8 cellular contexts compared by ENCODE assay signal in genomic region chr1:247111636-247112478, GRCh38. TPM values are rescaled to one million over a fixed set of nuclear protein-coding genes. Genes with fewer than 3 reads are reported as not detected.
A peak's percentile ranks its signal among the peaks of the same experiment; 100 is the strongest.
DNase-seq lines count a peak whose midpoint lies in the region; ATAC-seq and TF ChIP-seq lines count a peak whose summit lies in the region.

No MANE protein-coding gene starts in this region.

- no peak overlapping the region for H3K27ac ChIP-seq in BLaER1 treated with 17β-estradiol and CSF1 and Interleukin-3, amounts not matched to agents 10 nM and 100 nM
- H3K27ac ChIP-seq in HL-60 (replicated peaks), result no peak overlapping the region
- peak overlapping the region; percentile 75 to 83 for H3K27ac ChIP-seq in ascending aorta

- H3K4me1 Mint-ChIP-seq in osteocyte (ENCODE audit: unreplicated experiment), result peaks cover 10% of the 10 kb centered on the region

- H3K27me3 Mint-ChIP-seq in osteocyte (ENCODE audit: unreplicated experiment), result no peaks in the 10 kb centered on the region

- H3K36me3 Mint-ChIP-seq in osteocyte (ENCODE audit: unreplicated experiment), result no peaks in the 10 kb centered on the region

- H3K27ac Mint-ChIP-seq in osteocyte (ENCODE audit: unreplicated experiment), result peak overlapping the region; percentile 74

- peaks cover 7% of the 10 kb centered on the region for H3K9me3 Mint-ChIP-seq in osteocyte (ENCODE audit: unreplicated experiment)

- H3K36me3 ChIP-seq in BLaER1 treated with 17β-estradiol and CSF1 and Interleukin-3, amounts not matched to agents 10 nM and 100 nM, result no peaks in the 10 kb centered on the region; a peak in 3 of 22 replicates
- no peaks in the 10 kb centered on the region for H3K36me3 ChIP-seq in ascending aorta

- H3K4me3 ChIP-seq in BLaER1 treated with 17β-estradiol and CSF1 and Interleukin-3, amounts not matched to agents 10 nM and 100 nM, result peak overlapping the region; percentile 38 to 65 (median 51)
- H3K4me3 ChIP-seq in HL-60 (replicated peaks; ENCODE audit: insufficient read depth, low read length), result peak overlapping the region; percentile 38
- peak overlapping the region; percentile 85 to 88 for H3K4me3 ChIP-seq in ascending aorta

- peaks cover 55 to 79% (median 72%) of the 10 kb centered on the region in 11 experiments for H3K27me3 ChIP-seq in BLaER1 treated with 17β-estradiol and CSF1 and Interleukin-3, amounts not matched to agents 10 nM and 100 nM
- H3K27me3 ChIP-seq in HL-60 (ENCODE audit: insufficient read depth, poor library complexity, severe bottlenecking) (peaks cover 13% of the 10 kb centered on the region), ascending aorta (no peaks in the 10 kb centered on the region)

- H3K4me3 Mint-ChIP-seq in osteocyte (ENCODE audit: unreplicated experiment), result peak overlapping the region; percentile 79

- intact Hi-C loops in ascending aorta (cut with DNase I), result loop anchor here (5.0 kb wide), 3 partner anchors 60 to 220 kb away; partner anchors contain the start of genes ZNF124 and ZNF496
- intact Hi-C loops in left cardiac atrium (cut with DNase I), result no loop called here

- no peak for DNase-seq in HL-60 (ENCODE audit: low read depth in 1 of 2, low spot score in 1 of 2)
- peak in 1 of 2 donors; percentile 79 for DNase-seq in ascending aorta (ENCODE audit: low spot score in 2 of 2)
- peak; percentile 78 for DNase-seq in left cardiac atrium
- peak; percentile 87 for DNase-seq in osteocyte (ENCODE audit: extremely low spot score, unreplicated experiment)
- no peak for DNase-seq in Kasumi-1 (lab: John Stamatoyannopoulos, UW)

- peaks cover 46 to 69% (median 58%) of the 10 kb centered on the region in 11 experiments for H3K9me3 ChIP-seq in BLaER1 treated with 17β-estradiol and CSF1 and Interleukin-3, amounts not matched to agents 10 nM and 100 nM (replicated peaks in 1 of 11)
- no peaks in the 10 kb centered on the region for H3K9me3 ChIP-seq in ascending aorta

- ATAC-seq in left cardiac atrium, result peak; percentile 94 to 96
- ATAC-seq in GM21786 (IDR thresholded peaks at IDR 0.05; ENCODE audit: unreplicated experiment), result no peak
- ATAC-seq in GM21825 (IDR thresholded peaks at IDR 0.05; ENCODE audit: unreplicated experiment), result no peak

- peak overlapping the region in 5 of 11 experiments; percentile 3 to 65 (median 40); a peak in 5 of 22 replicates for H3K9ac ChIP-seq in BLaER1 treated with 17β-estradiol and CSF1 and Interleukin-3, amounts not matched to agents 10 nM and 100 nM

- H4K20me1 ChIP-seq in BLaER1 treated with 17β-estradiol and CSF1 and Interleukin-3, amounts not matched to agents 10 nM and 100 nM, result peaks cover 0 to 16% (median 0%) of the 10 kb centered on the region in 11 experiments; a peak in 5 of 22 replicates

- no peak for TF ChIP-seq CTCF in HL-60 (IDR thresholded peaks at IDR 0.05; ENCODE audit: insufficient read depth, low read length)
- TF ChIP-seq CTCF in ascending aorta (IDR thresholded peaks at IDR 0.05), result no peak
- TF ChIP-seq CTCF in osteocyte (IDR thresholded peaks at IDR 0.05), result no peak

- peaks cover 0 to 12% (median 1%) of the 10 kb centered on the region in 10 experiments; a peak in 6 of 20 replicates for H3K4me1 ChIP-seq in BLaER1 treated with 17β-estradiol and CSF1 and Interleukin-3, amounts not matched to agents 10 nM and 100 nM
- peaks cover 6 to 7% of the 10 kb centered on the region in 2 donors for H3K4me1 ChIP-seq in ascending aorta

- H3K4me2 ChIP-seq in BLaER1 treated with 17β-estradiol and CSF1 and Interleukin-3, amounts not matched to agents 10 nM and 100 nM, result peak overlapping the region; percentile 55 to 76 (median 69)

RNA-seq across cellular contexts. Expression of gene ZNF669, which starts 7.7 kb away (rescaled TPM):
- total RNA-seq in ascending aorta (0.64 TPM), left cardiac atrium (1 to 10 TPM; 5.1 TPM), osteocyte (10.0 and 11.4 TPM in 2 replicates)

RNA-seq across cellular contexts. Expression of gene ZNF670, which starts 33.2 kb away (rescaled TPM):
- total RNA-seq in ascending aorta (not detected), left cardiac atrium (1 to 10 TPM; 1.5 to 1.8 TPM), osteocyte (3.3 TPM in 2 replicates)

RNA-seq across cellular contexts. Expression of gene ZNF124, which starts 60.0 kb away (rescaled TPM):
- total RNA-seq in ascending aorta, result 33.1 TPM
- total RNA-seq in left cardiac atrium, result 10 to 100 TPM in 1 of 2 donors, 1 to 10 TPM in 1; 10.0 to 15.5 TPM
- total RNA-seq in osteocyte, result 19.6 and 22.2 TPM in 2 replicates

Comparison
In these comparisons a context has a peak if more than half of its experiments do, and no peak if none do; other contexts are left out.
1. H3K27ac ChIP-seq: peak in ascending aorta (2 of 2); none in BLaER1 treated with 17β-estradiol and CSF1 and Interleukin-3, amounts not matched to agents 10 nM and 100 nM (0 of 11) and HL-60 (single experiment).
2. DNase-seq: peak in left cardiac atrium (single experiment) and osteocyte (single experiment); none in HL-60 (0 of 2) and Kasumi-1 (0 of 2).
3. ATAC-seq: peak in left cardiac atrium (2 of 2); none in GM21786 (single experiment) and GM21825 (single experiment).
4. Peak in every context shown above with its lines, with median percentiles within 50 percentile points of each other: H3K4me3 ChIP-seq.